1 cellular context compared by ENCODE assay signal in genomic region chr10:5147255-5147980, GRCh38.
TF ChIP-seq lines count a peak whose summit lies in the region.

No MANE protein-coding gene starts in this region.

TF ChIP-seq in HepG2, 621 proteins besides CTCF, POLR2A, EP300 and RAD21 (continued from another document and continues in another):
- TF ChIP-seq KAT7 (CRISPR knock-in tag; IDR thresholded peaks at IDR 0.05; ENCODE audit: borderline replicate concordance) (no peak), ZNF460 (CRISPR knock-in tag; IDR thresholded peaks at IDR 0.05; ENCODE audit: borderline replicate concordance) (no peak; the same call in 1 of the 2 replicates), STAG1 (CRISPR knock-in tag; IDR thresholded peaks at IDR 0.05) (peak; percentile 44), RNF219 (CRISPR knock-in tag; IDR thresholded peaks at IDR 0.05) (no peak), DNMT3B (CRISPR knock-in tag; conservative IDR thresholded peaks at IDR 0.05) (peak; percentile 1; the same call in 1 of the 2 replicates), ARID5B (CRISPR knock-in tag; IDR thresholded peaks at IDR 0.05) (peak; percentile 98), HMG20B (CRISPR knock-in tag; conservative IDR thresholded peaks at IDR 0.05) (0 out of 2 replicates have a peak, but pooled peaks have one; percentile 3), ZNF547 (CRISPR knock-in tag; IDR thresholded peaks at IDR 0.05) (peak; percentile 67; the same call in 1 of the 2 replicates), MYPOP (CRISPR knock-in tag; IDR thresholded peaks at IDR 0.05) (no peak), ZSCAN25 (CRISPR knock-in tag; IDR thresholded peaks at IDR 0.05) (no peak; the same call in 1 of the 2 replicates), MTF2 (CRISPR knock-in tag; IDR thresholded peaks at IDR 0.05; ENCODE audit: borderline replicate concordance) (no peak), ZNF614 (CRISPR knock-in tag; IDR thresholded peaks at IDR 0.05; ENCODE audit: borderline replicate concordance) (0 out of 2 replicates have a peak, but pooled peaks have one; percentile 16), ZNF572 (CRISPR knock-in tag; IDR thresholded peaks at IDR 0.05) (no peak), AHDC1 (CRISPR knock-in tag; IDR thresholded peaks at IDR 0.05; ENCODE audit: borderline replicate concordance) (peak; percentile 96; the same call in 1 of the 2 replicates), SP140L (CRISPR knock-in tag; IDR thresholded peaks at IDR 0.05; ENCODE audit: borderline replicate concordance) (no peak; the same call in 1 of the 2 replicates), TEF (CRISPR knock-in tag; IDR thresholded peaks at IDR 0.05) (no peak), EEA1 (CRISPR knock-in tag; IDR thresholded peaks at IDR 0.05; ENCODE audit: borderline replicate concordance) (no peak), MNT (IDR thresholded peaks at IDR 0.05) (no peak), FOXK1 (CRISPR knock-in tag; IDR thresholded peaks at IDR 0.05; ENCODE audit: borderline replicate concordance, low read depth) (0 out of 2 replicates have a peak, but pooled peaks have one; percentile 74), ZNF720 (CRISPR knock-in tag; IDR thresholded peaks at IDR 0.05) (no peak), SAFB2 (CRISPR knock-in tag; IDR thresholded peaks at IDR 0.05; ENCODE audit: borderline replicate concordance, low read depth) (no peak), ZNF256 (CRISPR knock-in tag; conservative IDR thresholded peaks at IDR 0.05) (0 out of 2 replicates have a peak, but pooled peaks have one; percentile 25), CREBL2 (CRISPR knock-in tag; IDR thresholded peaks at IDR 0.05; ENCODE audit: borderline replicate concordance) (no peak), ZNF441 (CRISPR knock-in tag; IDR thresholded peaks at IDR 0.05; ENCODE audit: borderline replicate concordance) (peak; percentile 81; the same call in 1 of the 2 replicates), BCL3 (CRISPR knock-in tag; IDR thresholded peaks at IDR 0.05) (peak; percentile 33; the same call in 1 of the 2 replicates), ZNF367 (CRISPR knock-in tag; IDR thresholded peaks at IDR 0.05; ENCODE audit: borderline replicate concordance) (no peak), CSRNP2 (CRISPR knock-in tag; conservative IDR thresholded peaks at IDR 0.05; ENCODE audit: low read depth) (peak; percentile 72; the same call in 1 of the 2 replicates), CBX5 (CRISPR knock-in tag; IDR thresholded peaks at IDR 0.05; ENCODE audit: borderline replicate concordance) (no peak), PRMT3 (CRISPR knock-in tag; IDR thresholded peaks at IDR 0.05; ENCODE audit: borderline replicate concordance, low read depth) (no peak), MXD1 (CRISPR knock-in tag; IDR thresholded peaks at IDR 0.05) (no peak), NFIB (CRISPR knock-in tag; IDR thresholded peaks at IDR 0.05; ENCODE audit: borderline replicate concordance) (no peak), MEF2D (CRISPR knock-in tag; IDR thresholded peaks at IDR 0.05) (peak; percentile 78), REL (CRISPR knock-in tag; conservative IDR thresholded peaks at IDR 0.05) (no peak), ZMYM4 (CRISPR knock-in tag; IDR thresholded peaks at IDR 0.05) (peak; percentile 98), SIN3A (IDR thresholded peaks at IDR 0.05; ENCODE audit: borderline replicate concordance, low read depth, low read length) (no peak), ZNF329 (CRISPR knock-in tag; IDR thresholded peaks at IDR 0.05; ENCODE audit: low read depth) (no peak), NR2F2 (IDR thresholded peaks at IDR 0.05; ENCODE audit: borderline replicate concordance, low read depth) (peak; percentile 88), ADNP (CRISPR knock-in tag; IDR thresholded peaks at IDR 0.05) (no peak), SMARCE1 (IDR thresholded peaks at IDR 0.05; ENCODE audit: borderline replicate concordance) (no peak), MED13 (CRISPR knock-in tag; IDR thresholded peaks at IDR 0.05) (peak; percentile 98), KLF9 (CRISPR knock-in tag; IDR thresholded peaks at IDR 0.05; ENCODE audit: low read depth) (no peak; the same call in 1 of the 2 replicates), TARDBP (CRISPR knock-in tag; IDR thresholded peaks at IDR 0.05) (peak; percentile 95)
